Comparison of ENCODE assay signal across 8 cellular contexts in genomic region chr12:105721051-105721825, GRCh38.
DNase-seq lines count a peak whose midpoint lies in the region; ATAC-seq and TF ChIP-seq lines count a peak whose summit lies in the region.

No MANE protein-coding gene starts in this region.

- no peaks in the 10 kb centered on the region for H3K79me2 ChIP-seq in PC-9 (ENCODE audit: low read depth)

- intact Hi-C loops in PC-9 (cut with micrococcal nuclease; ENCODE audit: unreplicated experiment): no loop called here
- intact Hi-C loops in activated CD4-positive, alpha-beta memory T cell treated with anti-CD3 and anti-CD28 coated beads for 36 hours (cut with micrococcal nuclease): no loop called here

- ATAC-seq in GM19023 (IDR thresholded peaks at IDR 0.05; ENCODE audit: unreplicated experiment) (peak; percentile 78), HG02973 (IDR thresholded peaks at IDR 0.05; ENCODE audit: unreplicated experiment) (peak; percentile 67), HG02623 (IDR thresholded peaks at IDR 0.05; ENCODE audit: unreplicated experiment) (no peak)

- H3K36me3 ChIP-seq in PC-9 (ENCODE audit: low read depth): no peaks in the 10 kb centered on the region

- no peaks in the 10 kb centered on the region for H3F3A ChIP-seq in PC-9 (ENCODE audit: insufficient read depth, low read depth)

- no peak for TF ChIP-seq CTCF in AG10803 (conservative IDR thresholded peaks at IDR 0.05; ENCODE audit: low read length)
- no peak for TF ChIP-seq CTCF in PC-9 (conservative IDR thresholded peaks at IDR 0.05)

- H3K27me3 ChIP-seq in PC-9 (ENCODE audit: insufficient read depth, low read depth): no peaks in the 10 kb centered on the region

- H4K20me1 ChIP-seq in PC-9 (ENCODE audit: insufficient read depth): no peaks in the 10 kb centered on the region

- H3K9me2 ChIP-seq in PC-9 (ENCODE audit: insufficient read depth): no peaks in the 10 kb centered on the region

- POLR2A ChIA-PET in PC-9 (lab: Charles Lee; ENCODE audit: unreplicated experiment): no interaction called here
- POLR2A ChIA-PET in activated CD4-positive, alpha-beta memory T cell treated with anti-CD3 and anti-CD28 coated beads for 36 hours (lab: Charles Lee): no interaction called here

- no peak overlapping the region for H3K4me2 ChIP-seq in PC-9

- H3K9me3 Mint-ChIP-seq in activated CD4-positive, alpha-beta memory T cell treated with anti-CD3 and anti-CD28 coated beads for 36 hours: no peaks in the 10 kb centered on the region

- H3K27ac ChIP-seq in PC-9: no peak overlapping the region

- H3K27ac Mint-ChIP-seq in activated CD4-positive, alpha-beta memory T cell treated with anti-CD3 and anti-CD28 coated beads for 36 hours: no peak overlapping the region

- H3K4me1 ChIP-seq in PC-9 (replicated peaks; ENCODE audit: insufficient read depth): no peaks in the 10 kb centered on the region

- no peaks in the 10 kb centered on the region for H3K9me3 ChIP-seq in PC-9 (ENCODE audit: insufficient read depth, low read depth)

- no peak overlapping the region for H3K4me3 Mint-ChIP-seq in activated CD4-positive, alpha-beta memory T cell treated with anti-CD3 and anti-CD28 coated beads for 36 hours

- H3K4me1 Mint-ChIP-seq in activated CD4-positive, alpha-beta memory T cell treated with anti-CD3 and anti-CD28 coated beads for 36 hours (ENCODE audit: low read depth): no peaks in the 10 kb centered on the region

- H3K27me3 Mint-ChIP-seq in activated CD4-positive, alpha-beta memory T cell treated with anti-CD3 and anti-CD28 coated beads for 36 hours: peaks cover 2% of the 10 kb centered on the region

- no peak overlapping the region for H2AFZ ChIP-seq in PC-9

- H3K4me3 ChIP-seq in AG10803 (ENCODE audit: low read length) (no peak overlapping the region), PC-9 (no peak overlapping the region)

- CTCF ChIA-PET in PC-9 (lab: Charles Lee): no interaction called here
- CTCF ChIA-PET in activated CD4-positive, alpha-beta memory T cell treated with anti-CD3 and anti-CD28 coated beads for 36 hours (lab: Charles Lee): no interaction called here

- no peaks in the 10 kb centered on the region for H3K36me3 Mint-ChIP-seq in activated CD4-positive, alpha-beta memory T cell treated with anti-CD3 and anti-CD28 coated beads for 36 hours

- BruUV-seq in PC-9 (replicated peaks; lab: Mats Ljungman, UMichigan): no TSS peak

- DNase-seq in AG10803 (ENCODE audit: low read depth): peak; percentile 76
- DNase-seq in NCI-H2196 treated with DMSO at 0.1 percent for 48 hours (lab: John Stamatoyannopoulos, UW; ENCODE audit: unreplicated experiment): peak; percentile 40
- no peak for DNase-seq in GOT3 (lab: John Stamatoyannopoulos, UW)
- DNase-seq in PC-9: no peak
- DNase-seq in activated CD4-positive, alpha-beta memory T cell treated with anti-CD3 and anti-CD28 coated beads for 36 hours: no peak

Comparison
In these comparisons a context has a peak if more than half of its experiments do, and no peak if none do; other contexts are left out.
1. DNase-seq: peak in AG10803 (single experiment) and NCI-H2196 treated with DMSO at 0.1 percent for 48 hours (single experiment); none in GOT3 (single experiment), PC-9 (0 of 2) and activated CD4-positive, alpha-beta memory T cell treated with anti-CD3 and anti-CD28 coated beads for 36 hours (single experiment).